Comparison of ENCODE assay signal across 1 cellular context in genomic region chr2:24360050-24360962, GRCh38.
TF ChIP-seq lines count a peak whose summit lies in the region.

ITSN2 (minus strand) TSS chr2:24360536; CDS start chr2:24328082, 32,454 bp downstream.

TF ChIP-seq in K562, 482 proteins besides CTCF, POLR2A, EP300 and RAD21 (continued from another document and continues in another):
- TF ChIP-seq CEBPZ (IDR thresholded peaks at IDR 0.05; ENCODE audit: borderline replicate concordance, low read depth, low read length) (no peak), FOXK1 (CRISPR knock-in tag; IDR thresholded peaks at IDR 0.05; ENCODE audit: borderline replicate concordance) (0 out of 2 replicates have a peak, but pooled peaks have one; percentile 65), ZNF449 (CRISPR knock-in tag; IDR thresholded peaks at IDR 0.05) (no peak), ZNF224 (CRISPR knock-in tag; IDR thresholded peaks at IDR 0.05) (no peak), ZNF655 (CRISPR knock-in tag; IDR thresholded peaks at IDR 0.05) (no peak), ZNF263 (CRISPR knock-in tag; IDR thresholded peaks at IDR 0.05; ENCODE audit: borderline replicate concordance) (peak; percentile 44; the same call in 1 of the 2 replicates), TBL1XR1 (IDR thresholded peaks at IDR 0.05; ENCODE audit: low read length in 2 of 2) (no peak), MEF2D (tag; conservative IDR thresholded peaks at IDR 0.05; ENCODE audit: low read depth) (no peak), CBX2 (IDR thresholded peaks at IDR 0.05; ENCODE audit: insufficient read depth, low read length, poor library complexity, severe bottlenecking) (no peak), SAFB2 (IDR thresholded peaks at IDR 0.05; ENCODE audit: borderline replicate concordance, low read depth, low read length, severe bottlenecking) (no peak), YBX1 (IDR thresholded peaks at IDR 0.05) (no peak), EGR1 (conservative IDR thresholded peaks at IDR 0.05) (0 out of 2 replicates have a peak, but pooled peaks have one; percentile 4), GTF2F1 (IDR thresholded peaks at IDR 0.05; ENCODE audit: low read depth, low read length) (no peak), SRF (CRISPR knock-in tag; IDR thresholded peaks at IDR 0.05) (no peak), ZC3H8 (IDR thresholded peaks at IDR 0.05) (no peak), KLF6 (CRISPR knock-in tag; IDR thresholded peaks at IDR 0.05; ENCODE audit: borderline replicate concordance) (no peak), SREBF1 (IDR thresholded peaks at IDR 0.05; ENCODE audit: borderline replicate concordance, low read depth, low read length) (no peak), EWSR1 (IDR thresholded peaks at IDR 0.05; ENCODE audit: borderline replicate concordance, low read depth, partially characterized antibody) (no peak), ZNF830 (CRISPR knock-in tag; IDR thresholded peaks at IDR 0.05) (no peak), RBFOX2 (IDR thresholded peaks at IDR 0.05; ENCODE audit: low read depth, low read length) (peak; percentile 93), CHCHD3 (CRISPR knock-in tag; IDR thresholded peaks at IDR 0.05) (no peak), NFIC (IDR thresholded peaks at IDR 0.05) (peak; percentile 54), BACH1 (tag; IDR thresholded peaks at IDR 0.05) (no peak), GATA2 (CRISPR knock-in tag; IDR thresholded peaks at IDR 0.05) (no peak), ZNF766 (CRISPR knock-in tag; conservative IDR thresholded peaks at IDR 0.05) (0 out of 2 replicates have a peak, but pooled peaks have one; percentile 11), COPS2 (conservative IDR thresholded peaks at IDR 0.05) (no peak), ZNF77 (CRISPR knock-in tag; IDR thresholded peaks at IDR 0.05) (no peak), ZBTB34 (CRISPR knock-in tag; IDR thresholded peaks at IDR 0.05) (no peak), ZNF175 (CRISPR knock-in tag; IDR thresholded peaks at IDR 0.05; ENCODE audit: low read depth) (no peak), NCOA1 (IDR thresholded peaks at IDR 0.05; ENCODE audit: low read depth) (no peak), WHSC1 (IDR thresholded peaks at IDR 0.05; ENCODE audit: low read length) (no peak), TFAM (CRISPR knock-in tag; conservative IDR thresholded peaks at IDR 0.05) (no peak), HNRNPH1 (optimal IDR thresholded peaks at IDR 0.05; ENCODE audit: low read depth, low read length) (no peak), GABPA (tag; conservative IDR thresholded peaks at IDR 0.05; ENCODE audit: low read depth) (peak; percentile 68), ZNF407 (IDR thresholded peaks at IDR 0.05; ENCODE audit: low read depth) (no peak), RFX5 (IDR thresholded peaks at IDR 0.05; ENCODE audit: low read depth, low read length) (no peak), SMC3 (conservative IDR thresholded peaks at IDR 0.05; ENCODE audit: insufficient read depth, low read depth, low read length) (no peak), ZNF354B (CRISPR knock-in tag; IDR thresholded peaks at IDR 0.05) (no peak), SMAD1 (IDR thresholded peaks at IDR 0.05; ENCODE audit: low read depth, low read length, partially characterized antibody) (no peak), HES1 (IDR thresholded peaks at IDR 0.05; ENCODE audit: low read depth) (no peak), KHSRP (IDR thresholded peaks at IDR 0.05) (no peak), HDAC3 (IDR thresholded peaks at IDR 0.05; ENCODE audit: borderline replicate concordance, partially characterized antibody) (no peak), SP1 (CRISPR knock-in tag; IDR thresholded peaks at IDR 0.05) (no peak), TFAP4 (CRISPR knock-in tag; IDR thresholded peaks at IDR 0.05; ENCODE audit: borderline replicate concordance) (peak; percentile 73; the same call in 1 of the 2 replicates), CEBPG (CRISPR knock-in tag; IDR thresholded peaks at IDR 0.05) (no peak), CEBPG (tag; conservative IDR thresholded peaks at IDR 0.05 in 1 of 2, IDR thresholded peaks at IDR 0.05 in 1 of 2) (no peak), FOXK2 (conservative IDR thresholded peaks at IDR 0.05 in 1 of 2, IDR thresholded peaks at IDR 0.05 in 1 of 2; ENCODE audit: low read depth in 2 of 2) (peak in 1 of 2 experiments; percentile 38; a peak in 1 of 4 replicates), FOS (IDR thresholded peaks at IDR 0.05; ENCODE audit: extremely low read depth, insufficient read length) (no peak), ELF4 (CRISPR knock-in tag; IDR thresholded peaks at IDR 0.05) (no peak), HNRNPK (IDR thresholded peaks at IDR 0.05; ENCODE audit: low read depth, low read length, poor library complexity, severe bottlenecking) (peak; percentile 56), IRF2 (CRISPR knock-in tag; IDR thresholded peaks at IDR 0.05) (peak; percentile 63; the same call in 1 of the 2 replicates), SIX5 (IDR thresholded peaks at IDR 0.05; ENCODE audit: borderline replicate concordance in 1 of 2, insufficient read depth in 1 of 2, low read depth in 1 of 2, low read length in 2 of 2) (no peak), ZFP30 (CRISPR knock-in tag; IDR thresholded peaks at IDR 0.05; ENCODE audit: borderline replicate concordance) (no peak), FOXA1 (IDR thresholded peaks at IDR 0.05; ENCODE audit: borderline replicate concordance) (no peak), ZNF76 (CRISPR knock-in tag; IDR thresholded peaks at IDR 0.05; ENCODE audit: borderline replicate concordance) (no peak)
